11 cellular contexts compared by ENCODE assay signal in the genomic region with DNA sequence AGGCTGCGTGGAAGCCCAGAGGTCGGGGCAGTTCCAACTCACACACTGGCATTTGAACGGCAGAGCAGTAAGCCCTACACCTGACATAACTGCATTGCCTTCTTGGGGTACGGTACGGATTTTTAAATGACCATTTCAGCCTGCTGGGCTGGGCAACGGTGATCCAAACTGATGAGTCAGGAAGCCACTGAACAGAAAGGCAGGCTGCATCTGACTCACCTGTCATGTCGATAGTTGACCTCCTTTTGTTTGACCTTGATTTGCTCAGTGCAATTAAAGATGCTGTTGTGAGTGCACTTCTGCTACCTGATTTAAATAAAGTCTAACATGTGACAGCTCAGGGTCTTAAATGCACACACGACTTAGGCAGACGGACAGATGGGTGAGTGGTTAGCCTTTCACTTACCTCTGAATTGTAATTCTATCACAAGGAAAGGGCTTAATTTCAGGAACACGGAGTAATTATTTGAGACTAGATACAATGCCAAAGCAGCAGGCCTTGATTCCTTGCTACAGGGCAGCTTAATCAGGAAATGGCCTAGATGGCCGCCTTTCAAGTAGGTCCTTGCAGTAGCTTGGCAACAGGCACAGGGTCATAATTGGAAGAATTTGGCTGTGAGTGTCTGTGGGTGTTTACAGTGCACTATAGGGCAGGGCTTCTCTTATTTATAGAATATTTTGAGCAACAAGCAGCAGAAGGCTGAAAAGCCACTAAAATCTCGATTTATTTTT. TPM values are rescaled to one million over a fixed set of nuclear protein-coding genes. Genes with fewer than 3 reads are reported as not detected.
A peak's percentile ranks its signal among the peaks of the same experiment; 100 is the strongest.
DNase-seq lines count a peak whose midpoint lies in the region; ATAC-seq lines count a peak whose summit lies in the region.
"Had no signal": no experiment of that assay in that cellular context is flagged by ENCODE, and none has a peak within 500 bp of the region (broad histone marks: within the 10 kb centered on the region; RNA-seq: fewer than 3 reads in every experiment).

No MANE protein-coding gene starts in this region.

- no peaks in the 10 kb centered on the region for H3K27me3 ChIP-seq in CD8-positive, alpha-beta memory T cell (ENCODE audit: insufficient read depth, low read length, poor library complexity, severe bottlenecking)
- no peaks in the 10 kb centered on the region for H3K27me3 ChIP-seq in HAP-1 (ENCODE audit: low read depth)

- H3K36me3 Mint-ChIP-seq in CD8-positive, alpha-beta memory T cell: peaks cover 0 to 47% (median 9%) of the 10 kb centered on the region in 3 donors

- POLR2A ChIA-PET in CD8-positive, alpha-beta memory T cell (lab: Charles Lee): no interaction called here

- H3K27ac ChIP-seq in CD8-positive, alpha-beta memory T cell (ENCODE audit: low read depth, low read length): no peak overlapping the region
- H3K27ac ChIP-seq: skin epidermis had no signal

- DNase-seq in CD8-positive, alpha-beta memory T cell: no peak
- peak; percentile 78 to 95 (median 84) for DNase-seq in NCI-H1417 (lab: John Stamatoyannopoulos, UW)
- peak; percentile 74 for DNase-seq in SK-N-DZ (ENCODE audit: low spot score)
- DNase-seq in iris pigment epithelial cell (ENCODE audit: low read depth): peak; percentile 20
- no peak for DNase-seq in HAP-1 (ENCODE audit: low spot score in 2 of 2)
- no peak for DNase-seq in SW 1271 (lab: John Stamatoyannopoulos, UW)
- DNase-seq in stimulated activated naive CD8-positive, alpha-beta T cell treated with anti-CD3 and anti-CD28 coated beads, Interleukin-15, amount 100 ng/mL, for 72 hours: no peak
- DNase-seq: CD4-positive, CD25-positive, alpha-beta regulatory T cell; KBM-7 had no signal

- H3K4me1 ChIP-seq in CD8-positive, alpha-beta memory T cell (ENCODE audit: insufficient read depth, low read length): peaks cover 21% of the 10 kb centered on the region
- H3K4me1 ChIP-seq in HAP-1: no peaks in the 10 kb centered on the region

- H3K4me1 Mint-ChIP-seq in CD8-positive, alpha-beta memory T cell: peaks cover 73 to 86% (median 75%) of the 10 kb centered on the region in 3 donors
- H3K4me1 Mint-ChIP-seq in stimulated activated naive CD8-positive, alpha-beta T cell treated with anti-CD3 and anti-CD28 coated beads, Interleukin-15, amount 100 ng/mL, for 72 hours: peaks cover 49% of the 10 kb centered on the region

- H3K9me3 Mint-ChIP-seq in CD8-positive, alpha-beta memory T cell: no peaks in the 10 kb centered on the region
- H3K9me3 Mint-ChIP-seq in stimulated activated naive CD8-positive, alpha-beta T cell treated with anti-CD3 and anti-CD28 coated beads, Interleukin-15, amount 100 ng/mL, for 72 hours: no peaks in the 10 kb centered on the region
- H3K9me3 Mint-ChIP-seq: CD4-positive, CD25-positive, alpha-beta regulatory T cell had no signal

- ATAC-seq in stimulated activated naive CD8-positive, alpha-beta T cell treated with anti-CD3 and anti-CD28 coated beads, Interleukin-15, amount 100 ng/mL, for 72 hours: no peak
- ATAC-seq in GM18870 (IDR thresholded peaks at IDR 0.05; ENCODE audit: unreplicated experiment): no peak

- no peaks in the 10 kb centered on the region for H3K36me3 ChIP-seq in CD8-positive, alpha-beta memory T cell (ENCODE audit: insufficient read depth, low read length)
- H3K36me3 ChIP-seq in HAP-1 (replicated peaks): no peaks in the 10 kb centered on the region

- no peaks in the 10 kb centered on the region for H3K9me3 ChIP-seq in CD8-positive, alpha-beta memory T cell (ENCODE audit: low read length)
- H3K9me3 ChIP-seq in HAP-1: no peaks in the 10 kb centered on the region

- in situ Hi-C loops in HAP-1 (cut with MboI; ENCODE audit: low sequenced_read_pairs): no loop called here

- peak overlapping the region in 7 of 8 donors; percentile 41 to 88 (median 74) for H3K27ac Mint-ChIP-seq in CD8-positive, alpha-beta memory T cell
- no peak overlapping the region for H3K27ac Mint-ChIP-seq in stimulated activated naive CD8-positive, alpha-beta T cell treated with anti-CD3 and anti-CD28 coated beads, Interleukin-15, amount 100 ng/mL, for 72 hours

- H3K4me3 ChIP-seq in CD8-positive, alpha-beta memory T cell (ENCODE audit: low read length): no peak overlapping the region
- H3K4me3 ChIP-seq in HAP-1: no peak overlapping the region
- H3K4me3 ChIP-seq: skin epidermis had no signal

- no peaks in the 10 kb centered on the region for H3K27me3 Mint-ChIP-seq in CD8-positive, alpha-beta memory T cell
- no peaks in the 10 kb centered on the region for H3K27me3 Mint-ChIP-seq in stimulated activated naive CD8-positive, alpha-beta T cell treated with anti-CD3 and anti-CD28 coated beads, Interleukin-15, amount 100 ng/mL, for 72 hours
- H3K27me3 Mint-ChIP-seq: CD4-positive, CD25-positive, alpha-beta regulatory T cell had no signal

- CTCF ChIA-PET in CD8-positive, alpha-beta memory T cell (lab: Charles Lee): no interaction called here

- H3K4me3 Mint-ChIP-seq in CD8-positive, alpha-beta memory T cell: peak overlapping the region in 1 of 7 donors; percentile 43
- H3K4me3 Mint-ChIP-seq in stimulated activated naive CD8-positive, alpha-beta T cell treated with anti-CD3 and anti-CD28 coated beads, Interleukin-15, amount 100 ng/mL, for 72 hours: no peak overlapping the region
- H3K4me3 Mint-ChIP-seq: CD4-positive, CD25-positive, alpha-beta regulatory T cell had no signal

RNA-seq across cellular contexts. Expression of a gene that starts 52.2 kb away (rescaled TPM):
- 10 to 100 TPM; 25.2 to 29.4 TPM for total RNA-seq in CD8-positive, alpha-beta memory T cell
- 29.2 TPM for polyA plus RNA-seq in CD8-positive, alpha-beta memory T cell
- 9.9 and 20.0 TPM in 2 replicates for polyA plus RNA-seq in SK-N-DZ (2014; cell fraction: cytosol; rRNA removed)
- polyA plus RNA-seq in SK-N-DZ (2014; cell fraction: nucleus; rRNA removed): 19.1 and 20.9 TPM in 2 replicates

Comparison
In these comparisons a context has a peak if more than half of its experiments do, and no peak if none do; other contexts are left out.
1. DNase-seq: peak in NCI-H1417 (3 of 3), SK-N-DZ (single experiment) and iris pigment epithelial cell (single experiment); none in CD8-positive, alpha-beta memory T cell (0 of 5), HAP-1 (0 of 2), SW 1271 (0 of 2) and stimulated activated naive CD8-positive, alpha-beta T cell treated with anti-CD3 and anti-CD28 coated beads, Interleukin-15, amount 100 ng/mL, for 72 hours (0 of 2).
2. H3K27ac Mint-ChIP-seq: peak in CD8-positive, alpha-beta memory T cell (7 of 8); none in stimulated activated naive CD8-positive, alpha-beta T cell treated with anti-CD3 and anti-CD28 coated beads, Interleukin-15, amount 100 ng/mL, for 72 hours (0 of 2).